In genomic region chr15:41861736-41862356, GRCh38 we compare ENCODE assay signal across 19 cellular contexts. TPM values are rescaled to one million over a fixed set of nuclear protein-coding genes. Genes with fewer than 3 reads are reported as not detected.
DNase-seq lines count a peak whose midpoint lies in the region; ATAC-seq lines count a peak whose summit lies in the region.
"Had no signal": no experiment of that assay in that cellular context is flagged by ENCODE, and none has a peak within 500 bp of the region (broad histone marks: within the 10 kb centered on the region; RNA-seq: fewer than 3 reads in every experiment).

No MANE protein-coding gene starts in this region.

- H3K4ac ChIP-seq in mesendoderm (ENCODE audit: low read depth, low read length) = no peak overlapping the region

- no peak overlapping the region for H2BK15ac ChIP-seq in mesendoderm (replicated peaks; ENCODE audit: low read depth)

- no peak overlapping the region for H2BK120ac ChIP-seq in mesendoderm (ENCODE audit: low read depth, low read length)

- peak overlapping the region; percentile 80 for H3K23ac ChIP-seq in mesendoderm (ENCODE audit: low read length)

- H3K4me3 ChIP-seq in BLaER1 (no peak overlapping the region), NT2/D1 (ENCODE audit: insufficient read length, low read depth) (no peak overlapping the region), mesendoderm (ENCODE audit: low read length) (no peak overlapping the region)
- H3K4me3 ChIP-seq: A549 had no signal

- in situ Hi-C loops in G401 (cut with HindIII; ENCODE audit: low sequenced_read_pairs) = no loop called here

- H3K27me3 ChIP-seq in BLaER1 = no peaks in the 10 kb centered on the region
- no peaks in the 10 kb centered on the region for H3K27me3 ChIP-seq in NT2/D1 (ENCODE audit: insufficient read depth, insufficient read length)
- H3K27me3 ChIP-seq in mesendoderm (ENCODE audit: insufficient read depth, low read length, poor library complexity) = no peaks in the 10 kb centered on the region

- no peak overlapping the region for H2BK5ac ChIP-seq in mesendoderm (ENCODE audit: low read length)

- H3K9ac ChIP-seq in BLaER1 = 0 out of 2 replicates have a peak overlapping the region, but pooled peaks have one; percentile 11
- H3K9ac ChIP-seq in NT2/D1 (ENCODE audit: insufficient read length, low read depth) = peak overlapping the region; percentile 32
- no peak overlapping the region for H3K9ac ChIP-seq in mesendoderm (ENCODE audit: low read length)

- H3K79me2 ChIP-seq in mesendoderm (ENCODE audit: control insufficient read depth, insufficient read depth, low read length) = no peaks in the 10 kb centered on the region

- H4K8ac ChIP-seq in mesendoderm (ENCODE audit: low read depth, low read length) = no peak overlapping the region

- H3K79me1 ChIP-seq in mesendoderm (ENCODE audit: low read length) = no peaks in the 10 kb centered on the region

- H3K4me2 ChIP-seq in BLaER1 (peak overlapping the region; percentile 76), mesendoderm (ENCODE audit: low read length) (no peak overlapping the region)
- H3K4me2 ChIP-seq: A549 had no signal

- no peak overlapping the region for H3K56ac ChIP-seq in mesendoderm (ENCODE audit: low read length)

- DNase-seq in G401 (ENCODE audit: low spot score) (peak; percentile 72), NT2/D1 (ENCODE audit: low read depth, low spot score) (no peak), mesendoderm (no peak)
- DNase-seq: Calu3; CD8-positive, alpha-beta memory T cell; Karpas-422; NCI-H187; NCI-H2107; NCI-H2227 treated with DMSO at 0.1 percent for 48 hours; NCI-H526; PC-3; RPMI8226; SHP77 had no signal

- no peak overlapping the region for H2AK5ac ChIP-seq in mesendoderm (ENCODE audit: low read length)

- H3K4me1 ChIP-seq in BLaER1 = peaks cover 66% of the 10 kb centered on the region
- H3K4me1 ChIP-seq in NT2/D1 (ENCODE audit: insufficient read depth, insufficient read length) = peaks cover 26% of the 10 kb centered on the region
- H3K4me1 ChIP-seq in mesendoderm (ENCODE audit: control insufficient read depth, low read depth, low read length) = no peaks in the 10 kb centered on the region
- H3K4me1 ChIP-seq: A549 had no signal

- H3K9me3 ChIP-seq in BLaER1 (no peaks in the 10 kb centered on the region), NT2/D1 (ENCODE audit: insufficient read depth, low read length) (no peaks in the 10 kb centered on the region)
- H3K9me3 ChIP-seq: A549 had no signal

- no peak overlapping the region for H3K18ac ChIP-seq in mesendoderm (ENCODE audit: low read length)

- H4K5ac ChIP-seq in mesendoderm (ENCODE audit: low read length) = no peak overlapping the region

- H4K20me1 ChIP-seq in BLaER1 = no peaks in the 10 kb centered on the region

- ATAC-seq in HG03139 (IDR thresholded peaks at IDR 0.05; ENCODE audit: unreplicated experiment) = no peak
- no peak for ATAC-seq in GM18907 (IDR thresholded peaks at IDR 0.05; ENCODE audit: unreplicated experiment)
- ATAC-seq in GM21381 (IDR thresholded peaks at IDR 0.05; ENCODE audit: unreplicated experiment) = no peak
- ATAC-seq: A549, PC-3 had no signal

- no CpG with 5 or more reads among the region's 18 CpGs for WGBS in mesendoderm (ENCODE audit: extremely low coverage, insufficient coverage, low lambda C conversion rate)

- no peaks in the 10 kb centered on the region for H3K36me3 ChIP-seq in BLaER1
- H3K36me3 ChIP-seq in NT2/D1 (ENCODE audit: insufficient read depth, insufficient read length, low read length) = no peaks in the 10 kb centered on the region
- no peaks in the 10 kb centered on the region for H3K36me3 ChIP-seq in mesendoderm (ENCODE audit: control insufficient read depth, insufficient read depth, low read length)

- H3K27ac ChIP-seq in BLaER1 (peak overlapping the region; percentile 15; the same call in 1 of the 2 replicates), mesendoderm (ENCODE audit: low read depth, low read length) (no peak overlapping the region)
- H3K27ac ChIP-seq: A549 had no signal

RNA-seq across cellular contexts. Expression of gene PLA2G4B, which starts 23.2 kb away (rescaled TPM):
- total RNA-seq in G401 (2014; rRNA removed; shearing (Covaris generic)) = 0.37 and 0.92 TPM in 2 replicates
- 4.7 TPM for polyA plus RNA-seq in mesendoderm (2013, experiment 1 of 2)
- polyA plus RNA-seq in mesendoderm (2013, experiment 2 of 2) = 3.4 TPM

RNA-seq across cellular contexts. Expression of gene SPTBN5, which starts 32.0 kb away (rescaled TPM):
- 0.37 and 3.5 TPM in 2 replicates for total RNA-seq in G401 (2014; rRNA removed; shearing (Covaris generic))
- 0.13 TPM for polyA plus RNA-seq in mesendoderm (2013, experiment 1 of 2)
- 0.15 TPM for polyA plus RNA-seq in mesendoderm (2013, experiment 2 of 2)
- total RNA-seq: H4 had no signal
- polyA plus RNA-seq: CD8-positive, alpha-beta memory T cell had no signal

RNA-seq across cellular contexts. Expression of gene JMJD7, which starts 34.0 kb away (rescaled TPM):
- total RNA-seq in G401 (2014; rRNA removed; shearing (Covaris generic)) = 6.7 and 11.8 TPM in 2 replicates
- 5.6 TPM for polyA plus RNA-seq in mesendoderm (2013, experiment 1 of 2)
- 6.4 TPM for polyA plus RNA-seq in mesendoderm (2013, experiment 2 of 2)
